ENCODE assay signal across 16 cellular contexts in genomic region chr3:38334656-38335055, GRCh38. TPM values are rescaled to one million over a fixed set of nuclear protein-coding genes. Genes with fewer than 3 reads are reported as not detected.
DNase-seq lines count a peak whose midpoint lies in the region; ATAC-seq and TF ChIP-seq lines count a peak whose summit lies in the region.
"Had no signal": no experiment of that assay in that cellular context is flagged by ENCODE, and none has a peak within 500 bp of the region (broad histone marks: within the 10 kb centered on the region; RNA-seq: fewer than 3 reads in every experiment).

No MANE protein-coding gene starts in this region.

- peak overlapping the region; percentile 34 for H3K4me2 ChIP-seq in GM23248 (ENCODE audit: unreplicated experiment)

- no peaks in the 10 kb centered on the region for H3K27me3 Mint-ChIP-seq in activated naive CD4-positive, alpha-beta T cell treated with anti-CD3 and anti-CD28 coated beads for 36 hours (ENCODE audit: low read depth)

- H3K9me3 ChIP-seq in GM23248 (ENCODE audit: low read depth), result no peaks in the 10 kb centered on the region
- H3K9me3 ChIP-seq: heart right ventricle, right lobe of liver, tibial nerve had no signal

- CTCF ChIA-PET in activated naive CD4-positive, alpha-beta T cell treated with anti-CD3 and anti-CD28 coated beads for 36 hours (lab: Charles Lee), result interaction anchor here (3.6 kb wide), 1 partner anchor 11 kb away, joined by 15 read pairs; the partner anchor contains the start of gene XYLB

- H3K27me3 ChIP-seq in GM23248 (replicated peaks; ENCODE audit: insufficient read depth), result no peaks in the 10 kb centered on the region
- H3K27me3 ChIP-seq: heart right ventricle, right lobe of liver, tibial nerve had no signal

- in situ Hi-C loops in GM23248 (cut with MboI), result no loop called here

- intact Hi-C loops in activated naive CD4-positive, alpha-beta T cell treated with anti-CD3 and anti-CD28 coated beads for 36 hours (cut with micrococcal nuclease), result no loop called here

- peaks cover 6% of the 10 kb centered on the region for H3K4me1 Mint-ChIP-seq in stimulated activated effector memory CD8-positive, alpha-beta T cell treated with anti-CD3 and anti-CD28 coated beads, Interleukin-12 subunit alpha, Interleukin-12 subunit beta, amount 100 ng/mL, for 72 hours
- H3K4me1 Mint-ChIP-seq in activated naive CD4-positive, alpha-beta T cell treated with anti-CD3 and anti-CD28 coated beads for 36 hours (ENCODE audit: low read depth), result no peaks in the 10 kb centered on the region
- H3K4me1 Mint-ChIP-seq: activated CD4-positive, alpha-beta T cell treated with anti-CD3 and anti-CD28 coated beads, Interleukin-2, amount 10 ng/mL, durations not matched to agents 7 days and 5 days; CD4-positive, alpha-beta memory T cell had no signal

- H4K20me1 ChIP-seq in GM23248 (ENCODE audit: insufficient read depth), result no peaks in the 10 kb centered on the region

- H3K27ac ChIP-seq in GM23248, result no peak overlapping the region
- H3K27ac ChIP-seq: heart right ventricle, right lobe of liver, tibial nerve had no signal

- peaks cover 10% of the 10 kb centered on the region for H3K4me1 ChIP-seq in GM23248 (ENCODE audit: insufficient read depth)
- H3K4me1 ChIP-seq: heart right ventricle, tibial nerve had no signal

- no peak overlapping the region for H3K4me3 Mint-ChIP-seq in stimulated activated effector memory CD8-positive, alpha-beta T cell treated with anti-CD3 and anti-CD28 coated beads, Interleukin-12 subunit alpha, Interleukin-12 subunit beta, amount 100 ng/mL, for 72 hours
- no peak overlapping the region for H3K4me3 Mint-ChIP-seq in activated naive CD4-positive, alpha-beta T cell treated with anti-CD3 and anti-CD28 coated beads for 36 hours
- H3K4me3 Mint-ChIP-seq: activated CD4-positive, alpha-beta T cell treated with anti-CD3 and anti-CD28 coated beads, Interleukin-2, amount 10 ng/mL, durations not matched to agents 7 days and 5 days; activated T-cell treated with anti-CD3 and anti-CD28 coated beads, Interleukin-2, amount 50 U/mL, for 72 hours; CD4-positive, alpha-beta memory T cell had no signal

- no peaks in the 10 kb centered on the region for H3K9me3 Mint-ChIP-seq in stimulated activated effector memory CD8-positive, alpha-beta T cell treated with anti-CD3 and anti-CD28 coated beads, Interleukin-12 subunit alpha, Interleukin-12 subunit beta, amount 100 ng/mL, for 72 hours
- H3K9me3 Mint-ChIP-seq in activated naive CD4-positive, alpha-beta T cell treated with anti-CD3 and anti-CD28 coated beads for 36 hours, result no peaks in the 10 kb centered on the region
- H3K9me3 Mint-ChIP-seq: activated CD4-positive, alpha-beta T cell treated with anti-CD3 and anti-CD28 coated beads, Interleukin-2, amount 10 ng/mL, durations not matched to agents 7 days and 5 days; activated T-cell treated with anti-CD3 and anti-CD28 coated beads, Interleukin-2, amount 50 U/mL, for 72 hours; CD4-positive, alpha-beta memory T cell had no signal

- TF ChIP-seq CTCF in fibroblast of the aortic adventitia (IDR thresholded peaks at IDR 0.05; ENCODE audit: insufficient read depth, low read length), result no peak

- 21 to 31% methylated on average over 2 of the region's 2 CpGs for WGBS in GM23248 (ENCODE audit: low coverage in 1 of 2, low lambda C conversion rate in 2 of 2, missing lambda C conversion rate in 2 of 2), 2 experiments

- peak; percentile 84 for DNase-seq in GM23248
- DNase-seq in fibroblast of the aortic adventitia (ENCODE audit: low read depth), result peak; percentile 71
- DNase-seq in stimulated activated effector memory CD8-positive, alpha-beta T cell treated with anti-CD3 and anti-CD28 coated beads, Interleukin-12 subunit alpha, Interleukin-12 subunit beta, amount 100 ng/mL, for 72 hours (ENCODE audit: low spot score in 2 of 2), result no peak
- DNase-seq in activated naive CD4-positive, alpha-beta T cell treated with anti-CD3 and anti-CD28 coated beads for 36 hours, result no peak
- DNase-seq in dermis blood vessel endothelial cell, result no peak
- DNase-seq: activated CD4-positive, alpha-beta T cell treated with anti-CD3 and anti-CD28 coated beads, Interleukin-2, amount 10 ng/mL, durations not matched to agents 7 days and 5 days; activated T-cell treated with anti-CD3 and anti-CD28 coated beads, Interleukin-2, amount 50 U/mL, for 72 hours; CD4-positive, alpha-beta memory T cell; heart right ventricle; islet precursor cell; right lobe of liver had no signal

- H3K4me3 ChIP-seq in GM23248, result no peak overlapping the region
- H3K4me3 ChIP-seq in fibroblast of the aortic adventitia (ENCODE audit: low read depth, low read length), result no peak overlapping the region
- H3K4me3 ChIP-seq: heart right ventricle, right lobe of liver, tibial nerve had no signal

- H3K27ac Mint-ChIP-seq in stimulated activated effector memory CD8-positive, alpha-beta T cell treated with anti-CD3 and anti-CD28 coated beads, Interleukin-12 subunit alpha, Interleukin-12 subunit beta, amount 100 ng/mL, for 72 hours, result no peak overlapping the region
- H3K27ac Mint-ChIP-seq in activated naive CD4-positive, alpha-beta T cell treated with anti-CD3 and anti-CD28 coated beads for 36 hours, result no peak overlapping the region
- H3K27ac Mint-ChIP-seq: activated CD4-positive, alpha-beta T cell treated with anti-CD3 and anti-CD28 coated beads, Interleukin-2, amount 10 ng/mL, durations not matched to agents 7 days and 5 days; activated T-cell treated with anti-CD3 and anti-CD28 coated beads, Interleukin-2, amount 50 U/mL, for 72 hours had no signal

- no peak overlapping the region for H2AFZ ChIP-seq in GM23248

- H3K79me2 ChIP-seq in GM23248 (ENCODE audit: insufficient read depth), result no peaks in the 10 kb centered on the region

- ATAC-seq in SK-N-SH treated with all-trans-retinoic acid at 6 μM for 48 hours, result peak; percentile 83
- ATAC-seq in stimulated activated effector memory CD8-positive, alpha-beta T cell treated with anti-CD3 and anti-CD28 coated beads, Interleukin-12 subunit alpha, Interleukin-12 subunit beta, amount 100 ng/mL, for 72 hours, result peak; percentile 37
- ATAC-seq in GM19463 (IDR thresholded peaks at IDR 0.05; ENCODE audit: unreplicated experiment), result no peak
- no peak for ATAC-seq in HG02884 (IDR thresholded peaks at IDR 0.05; ENCODE audit: unreplicated experiment)
- ATAC-seq: heart right ventricle had no signal

- H3K9me2 ChIP-seq in GM23248 (ENCODE audit: insufficient read depth), result no peaks in the 10 kb centered on the region

- H3F3A ChIP-seq in GM23248 (ENCODE audit: insufficient read depth), result peaks cover 12% of the 10 kb centered on the region; the same call in 1 of the 2 replicates

- H3K36me3 Mint-ChIP-seq in stimulated activated effector memory CD8-positive, alpha-beta T cell treated with anti-CD3 and anti-CD28 coated beads, Interleukin-12 subunit alpha, Interleukin-12 subunit beta, amount 100 ng/mL, for 72 hours, result no peaks in the 10 kb centered on the region
- no peaks in the 10 kb centered on the region for H3K36me3 Mint-ChIP-seq in activated naive CD4-positive, alpha-beta T cell treated with anti-CD3 and anti-CD28 coated beads for 36 hours (ENCODE audit: low read depth)
- H3K36me3 Mint-ChIP-seq: CD4-positive, alpha-beta memory T cell had no signal

- H3K9ac ChIP-seq in GM23248, result no peak overlapping the region

- no peaks in the 10 kb centered on the region for H3K36me3 ChIP-seq in GM23248 (ENCODE audit: low read depth)
- H3K36me3 ChIP-seq: heart right ventricle, right lobe of liver, tibial nerve had no signal

TF ChIP-seq in SK-N-SH treated with all-trans-retinoic acid at 6 μM for 48 hours, 23 proteins besides CTCF, POLR2A, EP300 and RAD21 (continues in another document):
- TF ChIP-seq POU6F1 (CRISPR knock-in tag; IDR thresholded peaks at IDR 0.05; ENCODE audit: borderline replicate concordance, low read depth) (no peak), ZNF565 (CRISPR knock-in tag; conservative IDR thresholded peaks at IDR 0.05; ENCODE audit: low read depth) (no peak), PATZ1 (CRISPR knock-in tag; IDR thresholded peaks at IDR 0.05; ENCODE audit: borderline replicate concordance) (no peak)

RNA-seq across cellular contexts. Expression of gene XYLB, which starts 11.9 kb away (rescaled TPM):
- total RNA-seq in GM23248 (2014; rRNA removed; shearing (Covaris generic)), result 4.1 and 4.8 TPM in 2 replicates
- polyA plus RNA-seq in GM23248 (2016; fragmentation: Nextera tagmentation; extraction: Ambion mirVana), result 5.2 and 5.4 TPM in 2 replicates
- 4.9 and 12.2 TPM in 2 replicates for total RNA-seq in fibroblast of the aortic adventitia (ENCODE audit: low replicate concordance)
- 1 to 10 TPM; 2.5 to 2.8 TPM for total RNA-seq in activated naive CD4-positive, alpha-beta T cell treated with anti-CD3 and anti-CD28 coated beads for 36 hours
- total RNA-seq in dermis blood vessel endothelial cell, result 1.7 and 2.1 TPM in 2 replicates

RNA-seq across cellular contexts. Expression of gene SLC22A14, which starts 52.6 kb away (rescaled TPM):
- total RNA-seq in GM23248 (2014; rRNA removed; shearing (Covaris generic)), result not detected in 2 replicates
- polyA plus RNA-seq in GM23248 (2016; fragmentation: Nextera tagmentation; extraction: Ambion mirVana), result 0.08 TPM in 1 of 2 replicates, not detected in the other
- total RNA-seq in fibroblast of the aortic adventitia (ENCODE audit: low replicate concordance), result not detected in 2 replicates
- total RNA-seq in activated naive CD4-positive, alpha-beta T cell treated with anti-CD3 and anti-CD28 coated beads for 36 hours, result not detected
- total RNA-seq in dermis blood vessel endothelial cell, result 0.17 TPM in 1 of 2 replicates, not detected in the other
- total RNA-seq: activated CD4-positive, alpha-beta T cell treated with anti-CD3 and anti-CD28 coated beads, Interleukin-2, amount 10 ng/mL, durations not matched to agents 7 days and 5 days; CD4-positive, alpha-beta memory T cell; G401 had no signal

Comparison
In these comparisons a context has a peak if more than half of its experiments do, and no peak if none do; other contexts are left out.
1. DNase-seq: peak in GM23248 (single experiment) and fibroblast of the aortic adventitia (single experiment); none in stimulated activated effector memory CD8-positive, alpha-beta T cell treated with anti-CD3 and anti-CD28 coated beads, Interleukin-12 subunit alpha, Interleukin-12 subunit beta, amount 100 ng/mL, for 72 hours (0 of 2), activated naive CD4-positive, alpha-beta T cell treated with anti-CD3 and anti-CD28 coated beads for 36 hours (single experiment) and dermis blood vessel endothelial cell (single experiment).
2. ATAC-seq: peak in SK-N-SH treated with all-trans-retinoic acid at 6 μM for 48 hours (single experiment) and stimulated activated effector memory CD8-positive, alpha-beta T cell treated with anti-CD3 and anti-CD28 coated beads, Interleukin-12 subunit alpha, Interleukin-12 subunit beta, amount 100 ng/mL, for 72 hours (single experiment); none in GM19463 (single experiment) and HG02884 (single experiment).